Comparison of ENCODE assay signal across 9 cellular contexts in genomic region chr13:22114630-22115311, GRCh38.
DNase-seq lines count a peak whose midpoint lies in the region; ATAC-seq and TF ChIP-seq lines count a peak whose summit lies in the region.
"Had no signal": no experiment of that assay in that cellular context is flagged by ENCODE, and none has a peak within 500 bp of the region (broad histone marks: within the 10 kb centered on the region; RNA-seq: fewer than 3 reads in every experiment).

No MANE protein-coding gene starts in this region.

- H3K9me3 ChIP-seq in spleen, result no peaks in the 10 kb centered on the region
- H3K9me3 ChIP-seq in sigmoid colon, result no peaks in the 10 kb centered on the region

- peak overlapping the region in 7 of 8 donors; percentile 65 to 86 (median 71) for H3K27ac ChIP-seq in spleen
- H3K27ac ChIP-seq in sigmoid colon, result no peak overlapping the region

- TF ChIP-seq POLR2A in GM15510 (IDR thresholded peaks at IDR 0.05; ENCODE audit: borderline replicate concordance, extremely low read depth, insufficient read length), result peak; percentile 17
- no peak for TF ChIP-seq POLR2A in spleen (IDR thresholded peaks at IDR 0.05)
- TF ChIP-seq POLR2A in sigmoid colon (IDR thresholded peaks at IDR 0.05), result no peak

- H3K27me3 ChIP-seq in spleen (replicated peaks in 1 of 7) (no peaks in the 10 kb centered on the region), sigmoid colon (no peaks in the 10 kb centered on the region)

- peaks cover 9% of the 10 kb centered on the region in 2 donors for H3K36me3 Mint-ChIP-seq in activated T-cell treated with anti-CD3 and anti-CD28 coated beads, Interleukin-2, amount 50 U/mL, for 72 hours (ENCODE audit: insufficient read depth in 2 of 2)

- 27 to 36% (median 32%) methylated on average over 9 of the region's 9 CpGs for WGBS in spleen, 5 donors
- WGBS in sigmoid colon, 2 donors, result 39 to 51% methylated on average over 9 of the region's 9 CpGs

- TF ChIP-seq EP300 in sigmoid colon (IDR thresholded peaks at IDR 0.05), result no peak

- H3K4me1 ChIP-seq in spleen (peaks cover 0 to 24% (median 4%) of the 10 kb centered on the region in 6 donors), sigmoid colon (no peaks in the 10 kb centered on the region)

- peak overlapping the region; percentile 22 to 37 for H3K4me3 Mint-ChIP-seq in activated T-cell treated with anti-CD3 and anti-CD28 coated beads, Interleukin-2, amount 50 U/mL, for 72 hours

- peaks cover 2 to 6% of the 10 kb centered on the region in 2 donors for H3K9me3 Mint-ChIP-seq in activated T-cell treated with anti-CD3 and anti-CD28 coated beads, Interleukin-2, amount 50 U/mL, for 72 hours

- ATAC-seq in GM21360 (IDR thresholded peaks at IDR 0.05; ENCODE audit: unreplicated experiment), result peak; percentile 89
- peak; percentile 84 for ATAC-seq in HG03469 (IDR thresholded peaks at IDR 0.05; ENCODE audit: unreplicated experiment)
- peak; percentile 84 to 89 for ATAC-seq in activated T-cell treated with anti-CD3 and anti-CD28 coated beads, Interleukin-2, amount 50 U/mL, for 72 hours (replicated peaks in 1 of 2)
- ATAC-seq: Panc1 had no signal

- H3K27ac Mint-ChIP-seq in activated T-cell treated with anti-CD3 and anti-CD28 coated beads, Interleukin-2, amount 50 U/mL, for 72 hours, result peak overlapping the region; percentile 38

- H3K4me1 Mint-ChIP-seq in activated T-cell treated with anti-CD3 and anti-CD28 coated beads, Interleukin-2, amount 50 U/mL, for 72 hours (ENCODE audit: low read depth), result peaks cover 74% of the 10 kb centered on the region

- peak; percentile 45 to 59 for DNase-seq in activated T-cell treated with anti-CD3 and anti-CD28 coated beads, Interleukin-2, amount 50 U/mL, for 72 hours
- DNase-seq in spleen, result no peak
- no peak for DNase-seq in NCI-H187 (lab: John Stamatoyannopoulos, UW)
- DNase-seq in NCI-H1930 (lab: John Stamatoyannopoulos, UW), result no peak
- no peak for DNase-seq in sigmoid colon

- no peaks in the 10 kb centered on the region for H3K36me3 ChIP-seq in spleen
- no peaks in the 10 kb centered on the region for H3K36me3 ChIP-seq in sigmoid colon

- H3K4me3 ChIP-seq in spleen (no peak overlapping the region), sigmoid colon (no peak overlapping the region)

- intact Hi-C loops in spleen (cut with DNase I; ENCODE audit: low total_unique reads) (no loop called here), sigmoid colon (cut with DNase I) (no loop called here)

- H3K27me3 Mint-ChIP-seq in activated T-cell treated with anti-CD3 and anti-CD28 coated beads, Interleukin-2, amount 50 U/mL, for 72 hours (ENCODE audit: low read depth), result peaks cover 5% of the 10 kb centered on the region

- no peak for TF ChIP-seq CTCF in spleen (IDR thresholded peaks at IDR 0.05 in 8 of 11, conservative IDR thresholded peaks at IDR 0.05 in 3 of 11)
- no peak for TF ChIP-seq CTCF in sigmoid colon (IDR thresholded peaks at IDR 0.05)

Comparison
In these comparisons a context has a peak if more than half of its experiments do, and no peak if none do; other contexts are left out.
1. DNase-seq: peak in activated T-cell treated with anti-CD3 and anti-CD28 coated beads, Interleukin-2, amount 50 U/mL, for 72 hours (2 of 2); none in spleen (single experiment), NCI-H187 (0 of 2), NCI-H1930 (0 of 2) and sigmoid colon (single experiment).
2. H3K27ac ChIP-seq: peak in spleen (7 of 8); none in sigmoid colon (0 of 4).
3. Peak in every context shown above with its lines, with median percentiles within 50 percentile points of each other: ATAC-seq.